Comparison of ENCODE assay signal across 8 cellular contexts in genomic region chr6:28258877-28259777, GRCh38. TPM values are rescaled to one million over a fixed set of nuclear protein-coding genes. Genes with fewer than 3 reads are reported as not detected.
A peak's percentile ranks its signal among the peaks of the same experiment; 100 is the strongest.
DNase-seq lines count a peak whose midpoint lies in the region; ATAC-seq, FAIRE-seq and TF ChIP-seq lines count a peak whose summit lies in the region.

Gene NKAPL (plus strand): TSS chr6:28259297. CDS start chr6:28259372, 75 bp downstream.

- H3K27ac Mint-ChIP-seq in CD4-positive, CD25-positive, alpha-beta regulatory T cell = peak within 1 kb of the TSS in 1 of 3 donors; percentile 74
- H3K27ac Mint-ChIP-seq in naive thymus-derived CD4-positive, alpha-beta T cell = peak within 1 kb of the TSS in 4 of 9 donors; percentile 28 to 81 (median 43)
- H3K27ac Mint-ChIP-seq in stimulated activated naive CD8-positive, alpha-beta T cell treated with anti-CD3 and anti-CD28 coated beads, Interleukin-15, Interleukin-2, amounts not matched to agents 100 ng/mL and 50 ng/mL, for 24 hours = peak within 1 kb of the TSS; percentile 56

- peaks cover 2% of the 10 kb centered on the region for H3K4me1 ChIP-seq in CD4-positive, CD25-positive, alpha-beta regulatory T cell (ENCODE audit: control insufficient read depth, insufficient read depth, low read length, poor library complexity, severe bottlenecking)
- H3K4me1 ChIP-seq in naive thymus-derived CD4-positive, alpha-beta T cell (ENCODE audit: control insufficient read depth in 2 of 2, insufficient read depth in 2 of 2, low read length in 2 of 2) = peaks cover 0 to 4% of the 10 kb centered on the region in 2 donors

- H3K4me3 Mint-ChIP-seq in CD4-positive, CD25-positive, alpha-beta regulatory T cell = peak within 1 kb of the TSS in 3 of 4 donors; percentile 21 to 63 (median 43)
- peak within 1 kb of the TSS in 8 of 10 donors; percentile 16 to 75 (median 52) for H3K4me3 Mint-ChIP-seq in naive thymus-derived CD4-positive, alpha-beta T cell
- peak within 1 kb of the TSS; percentile 64 for H3K4me3 Mint-ChIP-seq in stimulated activated naive CD8-positive, alpha-beta T cell treated with anti-CD3 and anti-CD28 coated beads, Interleukin-15, Interleukin-2, amounts not matched to agents 100 ng/mL and 50 ng/mL, for 24 hours

- peaks cover 6% of the 10 kb centered on the region for H3K27me3 ChIP-seq in CD4-positive, CD25-positive, alpha-beta regulatory T cell (ENCODE audit: control insufficient read depth, insufficient read depth, low read length)
- no peaks in the 10 kb centered on the region for H3K27me3 ChIP-seq in naive thymus-derived CD4-positive, alpha-beta T cell (ENCODE audit: control insufficient read depth in 2 of 2, insufficient read depth in 2 of 2, low read length in 2 of 2)

- intact Hi-C loops in naive thymus-derived CD4-positive, alpha-beta T cell (cut with micrococcal nuclease) = no loop called here

- no peaks in the 10 kb centered on the region for H3K9me3 ChIP-seq in CD4-positive, CD25-positive, alpha-beta regulatory T cell (ENCODE audit: control insufficient read depth in 2 of 2, low read length in 2 of 2)
- H3K9me3 ChIP-seq in naive thymus-derived CD4-positive, alpha-beta T cell (ENCODE audit: control insufficient read depth in 2 of 3, low read length in 3 of 3) = peaks cover 0 to 8% (median 0%) of the 10 kb centered on the region in 3 experiments

- no peak for FAIRE-seq in D721Med (lab: Jason Lieb, UNC)

- H3K9me3 Mint-ChIP-seq in CD4-positive, CD25-positive, alpha-beta regulatory T cell = peaks cover 0 to 1% (median 0%) of the 10 kb centered on the region in 7 donors
- H3K9me3 Mint-ChIP-seq in naive thymus-derived CD4-positive, alpha-beta T cell = peaks cover 0 to 24% (median 8%) of the 10 kb centered on the region in 11 donors
- H3K9me3 Mint-ChIP-seq in stimulated activated naive CD8-positive, alpha-beta T cell treated with anti-CD3 and anti-CD28 coated beads, Interleukin-15, Interleukin-2, amounts not matched to agents 100 ng/mL and 50 ng/mL, for 24 hours = peaks cover 17% of the 10 kb centered on the region

- peaks cover 40% of the 10 kb centered on the region for H3K27me3 Mint-ChIP-seq in CD4-positive, CD25-positive, alpha-beta regulatory T cell
- H3K27me3 Mint-ChIP-seq in naive thymus-derived CD4-positive, alpha-beta T cell = peaks cover 0 to 16% (median 6%) of the 10 kb centered on the region in 5 donors
- peaks cover 7% of the 10 kb centered on the region for H3K27me3 Mint-ChIP-seq in stimulated activated naive CD8-positive, alpha-beta T cell treated with anti-CD3 and anti-CD28 coated beads, Interleukin-15, Interleukin-2, amounts not matched to agents 100 ng/mL and 50 ng/mL, for 24 hours

- peak; percentile 6 to 63 (median 21) for DNase-seq in CD4-positive, CD25-positive, alpha-beta regulatory T cell
- DNase-seq in activated CD8-positive, alpha-beta memory T cell treated with anti-CD3 and anti-CD28 coated beads, Interleukin-2, amount 50 U/mL, for 24 hours (ENCODE audit: extremely low read depth) = peak; percentile 20
- DNase-seq in epithelial cell of proximal tubule (ENCODE audit: low read depth) = no peak
- peak in 7 of 9 donors; percentile 13 to 52 (median 38) for DNase-seq in naive thymus-derived CD4-positive, alpha-beta T cell
- DNase-seq in D721Med (ENCODE audit: insufficient read length, low spot score) = no peak
- DNase-seq in UCSD-AML1 (lab: John Stamatoyannopoulos, UW; ENCODE audit: unreplicated experiment) = no peak

- TF ChIP-seq CTCF in epithelial cell of proximal tubule (conservative IDR thresholded peaks at IDR 0.05; ENCODE audit: low read depth, low read length) (no peak), D721Med (IDR thresholded peaks at IDR 0.05; ENCODE audit: insufficient read depth, missing control alignments) (no peak)

- H3K4me1 Mint-ChIP-seq in CD4-positive, CD25-positive, alpha-beta regulatory T cell = peaks cover 0 to 8% (median 2%) of the 10 kb centered on the region in 4 donors
- H3K4me1 Mint-ChIP-seq in naive thymus-derived CD4-positive, alpha-beta T cell = peaks cover 0 to 14% (median 10%) of the 10 kb centered on the region in 7 donors
- H3K4me1 Mint-ChIP-seq in stimulated activated naive CD8-positive, alpha-beta T cell treated with anti-CD3 and anti-CD28 coated beads, Interleukin-15, Interleukin-2, amounts not matched to agents 100 ng/mL and 50 ng/mL, for 24 hours (ENCODE audit: low read depth) = peaks cover 5% of the 10 kb centered on the region

- ATAC-seq in CD4-positive, CD25-positive, alpha-beta regulatory T cell (ENCODE audit: low read depth in 2 of 2) = peak in 1 of 2 donors; percentile 45
- peak; percentile 80 for ATAC-seq in naive thymus-derived CD4-positive, alpha-beta T cell
- ATAC-seq in GM21723 (IDR thresholded peaks at IDR 0.05; ENCODE audit: unreplicated experiment) = no peak

- CTCF ChIA-PET in naive thymus-derived CD4-positive, alpha-beta T cell (lab: Charles Lee) = interaction anchor here (0.7 to 1.6 kb wide), 2 partner anchors 24 to 117 kb away, joined by 3 to 4 read pairs; no protein-coding TSS in a partner anchor

- no peaks in the 10 kb centered on the region for H3K36me3 Mint-ChIP-seq in CD4-positive, CD25-positive, alpha-beta regulatory T cell
- peaks cover 0 to 10% (median 4%) of the 10 kb centered on the region in 5 donors for H3K36me3 Mint-ChIP-seq in naive thymus-derived CD4-positive, alpha-beta T cell
- peaks cover 5% of the 10 kb centered on the region for H3K36me3 Mint-ChIP-seq in stimulated activated naive CD8-positive, alpha-beta T cell treated with anti-CD3 and anti-CD28 coated beads, Interleukin-15, Interleukin-2, amounts not matched to agents 100 ng/mL and 50 ng/mL, for 24 hours (ENCODE audit: low read depth)

- POLR2A ChIA-PET in naive thymus-derived CD4-positive, alpha-beta T cell (lab: Charles Lee) = no interaction called here

- no peaks in the 10 kb centered on the region for H3K36me3 ChIP-seq in CD4-positive, CD25-positive, alpha-beta regulatory T cell (ENCODE audit: control insufficient read depth, insufficient read depth, low read length)
- H3K36me3 ChIP-seq in naive thymus-derived CD4-positive, alpha-beta T cell (ENCODE audit: control insufficient read depth in 2 of 3, insufficient read depth in 3 of 3, low read length in 3 of 3) = no peaks in the 10 kb centered on the region

- peak within 1 kb of the TSS; percentile 48 for H3K4me3 ChIP-seq in CD4-positive, CD25-positive, alpha-beta regulatory T cell (ENCODE audit: low read depth, low read length)
- H3K4me3 ChIP-seq in epithelial cell of proximal tubule (ENCODE audit: low read depth, low read length) = peak within 1 kb of the TSS; percentile 47
- H3K4me3 ChIP-seq in naive thymus-derived CD4-positive, alpha-beta T cell (ENCODE audit: low read length) = peak within 1 kb of the TSS; percentile 1

- H3K27ac ChIP-seq in CD4-positive, CD25-positive, alpha-beta regulatory T cell (ENCODE audit: insufficient read depth, low read length, poor library complexity, severe bottlenecking) = no peak within 1 kb of the TSS
- H3K27ac ChIP-seq in naive thymus-derived CD4-positive, alpha-beta T cell (ENCODE audit: low read depth, low read length) = no peak within 1 kb of the TSS

RNA-seq across cellular contexts. Expression of gene NKAPL, which starts in this region (rescaled TPM):
- total RNA-seq in CD4-positive, CD25-positive, alpha-beta regulatory T cell = not detected
- under 1 TPM in 2 of 4 donors, not detected in 2; 0.14 to 0.30 TPM for polyA plus RNA-seq in CD4-positive, CD25-positive, alpha-beta regulatory T cell
- total RNA-seq in epithelial cell of proximal tubule = 0.17 and 0.65 TPM in 2 replicates
- under 1 TPM in 4 of 5 experiments, not detected in 1; 0.12 to 0.30 (median 0.25) TPM for total RNA-seq in naive thymus-derived CD4-positive, alpha-beta T cell
- under 1 TPM; 0.12 to 0.21 TPM for polyA plus RNA-seq in naive thymus-derived CD4-positive, alpha-beta T cell

Comparison
In these comparisons a context has a peak if more than half of its experiments do, and no peak if none do; other contexts are left out.
1. Peak in DNase-seq and H3K4me3 ChIP-seq in CD4-positive, CD25-positive, alpha-beta regulatory T cell; RNA of the gene not detected or under 1 TPM.
2. Peak in DNase-seq, ATAC-seq and H3K4me3 ChIP-seq in naive thymus-derived CD4-positive, alpha-beta T cell; RNA of the gene not detected or under 1 TPM.